In genomic region chr1:37498872-37499617, GRCh38 we compare ENCODE assay signal across 10 cellular contexts. TPM values are rescaled to one million over a fixed set of nuclear protein-coding genes. Genes with fewer than 3 reads are reported as not detected.
DNase-seq lines count a peak whose midpoint lies in the region; ATAC-seq and TF ChIP-seq lines count a peak whose summit lies in the region.
"Had no signal": no experiment of that assay in that cellular context is flagged by ENCODE, and none has a peak within 500 bp of the region (broad histone marks: within the 10 kb centered on the region; RNA-seq: fewer than 3 reads in every experiment).

No MANE protein-coding gene starts in this region.

- peaks cover 37% of the 10 kb centered on the region for H3K36me3 Mint-ChIP-seq in Calu3 (ENCODE audit: insufficient read depth, unreplicated experiment)

- no peaks in the 10 kb centered on the region for H3K27me3 ChIP-seq in suprapubic skin

- H3K36me3 ChIP-seq in suprapubic skin = peaks cover 67% of the 10 kb centered on the region

- TF ChIP-seq EP300 in suprapubic skin (IDR thresholded peaks at IDR 0.05) = no peak

- no peak overlapping the region for H3K27ac Mint-ChIP-seq in Calu3 (ENCODE audit: unreplicated experiment)
- H3K27ac Mint-ChIP-seq: dendritic cell treated with granulocyte-macrophage colony-stimulating factor and Interleukin-4, amounts not matched to agents 40 ng/mL and 50 ng/mL, for 4 days; nephron had no signal

- CTCF ChIA-PET in Calu3 (lab: Charles Lee) = interaction anchor here (0.6 to 1.1 kb wide), 2 partner anchors 11 to 433 kb away, joined by 3 to 5 read pairs; no protein-coding TSS in a partner anchor

- no peak overlapping the region for H3K4me3 Mint-ChIP-seq in Calu3 (ENCODE audit: low read depth, unreplicated experiment)
- H3K4me3 Mint-ChIP-seq: dendritic cell treated with granulocyte-macrophage colony-stimulating factor and Interleukin-4, amounts not matched to agents 40 ng/mL and 50 ng/mL, for 4 days; nephron had no signal

- no peak overlapping the region for H3K4me3 ChIP-seq in suprapubic skin

- peaks cover 10% of the 10 kb centered on the region for H3K4me1 ChIP-seq in suprapubic skin

- TF ChIP-seq CTCF in Calu3 (IDR thresholded peaks at IDR 0.05; ENCODE audit: unreplicated experiment) (no peak), suprapubic skin (IDR thresholded peaks at IDR 0.05) (no peak)

- H3K4me1 Mint-ChIP-seq in Calu3 (ENCODE audit: low read depth, unreplicated experiment) = peaks cover 10% of the 10 kb centered on the region

- WGBS in suprapubic skin = 83% methylated on average over 4 of the region's 4 CpGs

- DNase-seq in Calu3 (peak; percentile 20), NCI-H69 (lab: John Stamatoyannopoulos, UW) (peak; percentile 80), epithelial cell of prostate (ENCODE audit: low read depth, low spot score) (no peak), myocyte (ENCODE audit: low read depth) (peak; percentile 86), suprapubic skin (ENCODE audit: low spot score in 2 of 2) (no peak)

- intact Hi-C loops in Calu3 (cut with micrococcal nuclease; ENCODE audit: unreplicated experiment) = no loop called here

- ATAC-seq in HG02571 (IDR thresholded peaks at IDR 0.05; ENCODE audit: unreplicated experiment) = no peak
- no peak for ATAC-seq in GM21447 (IDR thresholded peaks at IDR 0.05; ENCODE audit: unreplicated experiment)
- ATAC-seq in GM21526 (IDR thresholded peaks at IDR 0.05; ENCODE audit: low FRiP score, unreplicated experiment) = no peak

- H3K27me3 Mint-ChIP-seq in Calu3 (ENCODE audit: unreplicated experiment) = no peaks in the 10 kb centered on the region
- H3K27me3 Mint-ChIP-seq: dendritic cell treated with granulocyte-macrophage colony-stimulating factor and Interleukin-4, amounts not matched to agents 40 ng/mL and 50 ng/mL, for 4 days had no signal

- no TSS peak for BruUV-seq in Calu3 (replicated peaks; lab: Mats Ljungman, UMichigan)

- TF ChIP-seq POLR2A in suprapubic skin (IDR thresholded peaks at IDR 0.05) = no peak

- H3K27ac ChIP-seq in epithelial cell of prostate = peak overlapping the region; percentile 69
- H3K27ac ChIP-seq in suprapubic skin = no peak overlapping the region

- no peaks in the 10 kb centered on the region for H3K9me3 Mint-ChIP-seq in Calu3 (ENCODE audit: low read depth, unreplicated experiment)
- H3K9me3 Mint-ChIP-seq: dendritic cell treated with granulocyte-macrophage colony-stimulating factor and Interleukin-4, amounts not matched to agents 40 ng/mL and 50 ng/mL, for 4 days; nephron had no signal

- no peaks in the 10 kb centered on the region for H3K9me3 ChIP-seq in suprapubic skin

RNA-seq across cellular contexts. Expression of gene MEAF6, which starts 15.5 kb away (rescaled TPM):
- total RNA-seq in Calu3 (2022) (60.1 and 70.8 TPM in 2 replicates), myocyte (88.6 and 116 TPM in 2 replicates), suprapubic skin (100 to 1,000 TPM in 1 of 4 donors, 10 to 100 TPM in 3; 63.6 to 105 (median 68.7) TPM)
- polyA plus RNA-seq in myocyte (2012) = 56.5 TPM

RNA-seq across cellular contexts. Expression of gene ZC3H12A, which starts 24.7 kb away (rescaled TPM):
- 64.4 and 94.1 TPM in 2 replicates for total RNA-seq in Calu3 (2022)
- 6.5 and 7.3 TPM in 2 replicates for total RNA-seq in myocyte
- polyA plus RNA-seq in myocyte (2012) = 9.3 TPM
- total RNA-seq in suprapubic skin = 100 to 1,000 TPM in 1 of 4 donors, 10 to 100 TPM in 3; 47.7 to 107 (median 56.1) TPM

RNA-seq across cellular contexts. Expression of gene SNIP1, which starts 55.0 kb away (rescaled TPM):
- total RNA-seq in Calu3 (2022) (21.0 and 25.7 TPM in 2 replicates), myocyte (11.0 and 12.3 TPM in 2 replicates), suprapubic skin (10 to 100 TPM; 13.5 to 23.4 (median 15.6) TPM)
- polyA plus RNA-seq in myocyte (2012) = 10.0 TPM

RNA-seq across cellular contexts. Expression of gene DNALI1, which starts 57.7 kb away (rescaled TPM):
- total RNA-seq in Calu3 (2022) (4.8 and 5.2 TPM in 2 replicates), myocyte (35.9 and 45.9 TPM in 2 replicates), suprapubic skin (1 to 10 TPM in 1 of 4 donors, under 1 TPM in 3; 0.70 to 1.7 (median 0.85) TPM)
- polyA plus RNA-seq in myocyte (2012) = 49.7 TPM

Comparison
In these comparisons a context has a peak if more than half of its experiments do, and no peak if none do; other contexts are left out.
1. DNase-seq: peak in Calu3 (single experiment), NCI-H69 (single experiment) and myocyte (single experiment); none in epithelial cell of prostate (single experiment) and suprapubic skin (0 of 2).